ENCODE assay signal across 8 cellular contexts in genomic region chr6:158232445-158233213, GRCh38.
DNase-seq lines count a peak whose midpoint lies in the region; TF ChIP-seq lines count a peak whose summit lies in the region.

No MANE protein-coding gene starts in this region.

- H3K36me3 ChIP-seq in DOHH2 (ENCODE audit: control insufficient read depth, low read length): peaks cover 6% of the 10 kb centered on the region; the same call in 1 of the 2 replicates
- no peaks in the 10 kb centered on the region for H3K36me3 ChIP-seq in hepatocyte (replicated peaks; ENCODE audit: insufficient read depth, low read depth)

- no peaks in the 10 kb centered on the region for H3K9me3 ChIP-seq in DOHH2 (ENCODE audit: control insufficient read depth, insufficient read depth, low read length)
- no peaks in the 10 kb centered on the region for H3K9me3 ChIP-seq in hepatocyte (ENCODE audit: low read depth)

- TF ChIP-seq CTCF in DOHH2 (IDR thresholded peaks at IDR 0.05; ENCODE audit: low read depth, low read length, poor library complexity, severe bottlenecking) (no peak), astrocyte of the cerebellum (IDR thresholded peaks at IDR 0.05; ENCODE audit: low read depth, low read length, missing control alignments) (no peak), hepatocyte (IDR thresholded peaks at IDR 0.05; ENCODE audit: poor library complexity) (no peak)

- H3K4me1 ChIP-seq in DOHH2 (ENCODE audit: control insufficient read depth, low read length): peaks cover 27% of the 10 kb centered on the region
- peaks cover 17% of the 10 kb centered on the region for H3K4me1 ChIP-seq in hepatocyte (ENCODE audit: insufficient read depth)

- peak; percentile 55 for DNase-seq in HCEC 1CT
- DNase-seq in NAMALWA (ENCODE audit: low spot score): peak; percentile 62
- peak; percentile 22 to 57 (median 41) for DNase-seq in T-helper 1 cell
- no peak for DNase-seq in astrocyte of the cerebellum (ENCODE audit: low read depth)
- DNase-seq in hepatocyte (ENCODE audit: low spot score): peak; percentile 75
- DNase-seq in putamen (ENCODE audit: low spot score): peak; percentile 67
- no peak for DNase-seq in NK-92 treated with Interleukin-12 subunit alpha and Interleukin-12 subunit beta, amount 100 ng/mL, for 24 hours (lab: John Stamatoyannopoulos, UW)

- H4K20me1 ChIP-seq in DOHH2 (ENCODE audit: control insufficient read depth, insufficient read depth, low read depth, low read length) (peaks cover 12% of the 10 kb centered on the region; the same call in 1 of the 2 replicates), hepatocyte (ENCODE audit: insufficient read depth, poor library complexity, severe bottlenecking) (peaks cover 38% of the 10 kb centered on the region)

- H2AFZ ChIP-seq in hepatocyte: peak overlapping the region; percentile 56

- H3K4me2 ChIP-seq in DOHH2 (ENCODE audit: low read length): peak overlapping the region; percentile 100
- H3K4me2 ChIP-seq in hepatocyte: peak overlapping the region; percentile 84

- in situ Hi-C loops in astrocyte of the cerebellum (cut with HindIII; ENCODE audit: low sequenced_read_pairs): no loop called here

- H3F3A ChIP-seq in DOHH2 (ENCODE audit: control insufficient read depth, insufficient read depth): peaks cover 26% of the 10 kb centered on the region

- WGBS in hepatocyte (ENCODE audit: low lambda C conversion rate, missing lambda C conversion rate): 1% methylated on average over 29 of the region's 59 CpGs

- H3K79me2 ChIP-seq in DOHH2 (ENCODE audit: control insufficient read depth, low read length) (peaks cover 62% of the 10 kb centered on the region), hepatocyte (peaks cover 61% of the 10 kb centered on the region)

- no peaks in the 10 kb centered on the region for H3K9me2 ChIP-seq in DOHH2 (replicated peaks; ENCODE audit: control insufficient read depth, low read length)
- H3K9me2 ChIP-seq in hepatocyte (replicated peaks; ENCODE audit: insufficient read depth): no peaks in the 10 kb centered on the region

- no peaks in the 10 kb centered on the region for H3K27me3 ChIP-seq in DOHH2 (ENCODE audit: control insufficient read depth, low read length)
- no peaks in the 10 kb centered on the region for H3K27me3 ChIP-seq in hepatocyte

- H3K27ac ChIP-seq in DOHH2 (ENCODE audit: low read depth, low read length) (peak overlapping the region; percentile 3; the same call in 1 of the 2 replicates), hepatocyte (peak overlapping the region; percentile 95)

- H3K4me3 ChIP-seq in DOHH2 (ENCODE audit: low read length) (peak overlapping the region; percentile 98), astrocyte of the cerebellum (ENCODE audit: low read depth, low read length) (peak overlapping the region; percentile 74), hepatocyte (peak overlapping the region; percentile 38)

Comparison
In these comparisons a context has a peak if more than half of its experiments do, and no peak if none do; other contexts are left out.
1. H3K4me3 ChIP-seq: peak in every context shown above with its lines; median percentile 98 in DOHH2; 74 in astrocyte of the cerebellum; 38 in hepatocyte.
2. DNase-seq: peak in HCEC 1CT (single experiment), NAMALWA (single experiment), T-helper 1 cell (5 of 5), hepatocyte (single experiment) and putamen (single experiment); none in astrocyte of the cerebellum (single experiment) and NK-92 treated with Interleukin-12 subunit alpha and Interleukin-12 subunit beta, amount 100 ng/mL, for 24 hours (single experiment).